1 cellular context compared by ENCODE assay signal in genomic region chr14:99624971-99625370, GRCh38.
TF ChIP-seq lines count a peak whose summit lies in the region.

No MANE protein-coding gene starts in this region.

TF ChIP-seq in H1, 55 proteins besides CTCF, POLR2A, EP300 and RAD21:
- TF ChIP-seq RFX5 (IDR thresholded peaks at IDR 0.05; ENCODE audit: borderline replicate concordance, low read depth, low read length) (no peak), NRF1 (IDR thresholded peaks at IDR 0.05; ENCODE audit: low read depth, low read length) (no peak), BACH1 (IDR thresholded peaks at IDR 0.05; ENCODE audit: low read length) (no peak), KDM1A (IDR thresholded peaks at IDR 0.05; ENCODE audit: borderline replicate concordance, low read length) (no peak), HDAC2 (IDR thresholded peaks at IDR 0.05; ENCODE audit: borderline replicate concordance in 1 of 2, low read depth in 2 of 2, low read length in 2 of 2) (no peak), EGR1 (IDR thresholded peaks at IDR 0.05; ENCODE audit: borderline replicate concordance, low read depth, low read length) (no peak), JUND (IDR thresholded peaks at IDR 0.05; ENCODE audit: low read length) (no peak), CHD7 (IDR thresholded peaks at IDR 0.05; ENCODE audit: insufficient replicate concordance, low read length) (no peak), SIX5 (IDR thresholded peaks at IDR 0.05; ENCODE audit: low read depth, low read length) (no peak), ASH2L (IDR thresholded peaks at IDR 0.05; ENCODE audit: low read length) (no peak), SAP30 (IDR thresholded peaks at IDR 0.05; ENCODE audit: insufficient read depth, insufficient replicate concordance, low read length) (no peak), CHD2 (IDR thresholded peaks at IDR 0.05; ENCODE audit: low read length) (no peak), TAF7 (optimal IDR thresholded peaks at IDR 0.05; ENCODE audit: borderline replicate concordance, low read depth, low read length) (no peak), JUN (IDR thresholded peaks at IDR 0.05; ENCODE audit: low read depth, low read length) (no peak), RNF2 (IDR thresholded peaks at IDR 0.05; ENCODE audit: borderline replicate concordance, low read depth, low read length, missing control alignments, poor library complexity, severe bottlenecking) (no peak), GABPA (IDR thresholded peaks at IDR 0.05; ENCODE audit: borderline replicate concordance, insufficient read depth, low read length) (no peak)
- TF ChIP-seq, protein P1, sequence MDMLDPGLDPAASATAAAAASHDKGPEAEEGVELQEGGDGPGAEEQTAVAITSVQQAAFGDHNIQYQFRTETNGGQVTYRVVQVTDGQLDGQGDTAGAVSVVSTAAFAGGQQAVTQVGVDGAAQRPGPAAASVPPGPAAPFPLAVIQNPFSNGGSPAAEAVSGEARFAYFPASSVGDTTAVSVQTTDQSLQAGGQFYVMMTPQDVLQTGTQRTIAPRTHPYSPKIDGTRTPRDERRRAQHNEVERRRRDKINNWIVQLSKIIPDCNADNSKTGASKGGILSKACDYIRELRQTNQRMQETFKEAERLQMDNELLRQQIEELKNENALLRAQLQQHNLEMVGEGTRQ (IDR thresholded peaks at IDR 0.05; ENCODE audit: low read length) = no peak
